Comparison of ENCODE assay signal across 1 cellular context in the genomic region with DNA sequence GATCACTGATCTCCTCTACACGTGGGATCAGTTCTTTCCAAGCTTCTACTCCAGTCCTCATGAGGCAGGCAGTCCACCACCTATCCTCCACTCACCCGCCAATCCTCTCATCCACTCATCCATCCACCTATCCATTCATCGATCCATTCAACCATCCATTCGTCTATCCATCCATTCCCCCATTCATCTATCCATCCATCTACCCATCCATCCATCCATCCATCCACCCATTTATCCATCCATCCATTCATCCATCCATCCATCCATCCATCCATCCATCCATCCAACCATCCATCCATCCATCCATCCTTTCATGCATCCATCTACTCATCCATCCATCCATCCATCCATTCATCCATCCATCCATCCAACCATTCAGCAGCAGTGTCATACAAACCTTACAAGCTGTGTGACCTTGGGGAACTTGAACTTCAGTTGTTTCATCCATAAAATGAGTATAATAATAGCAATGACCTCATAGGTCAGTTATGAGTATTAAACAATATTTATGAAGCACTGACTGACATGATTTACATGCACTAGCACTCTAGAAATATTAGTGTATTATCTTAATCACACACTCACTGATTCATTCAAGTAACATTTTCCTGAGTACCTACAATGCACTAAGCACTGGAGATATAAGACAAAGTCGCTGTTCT.
TF ChIP-seq lines count a peak whose summit lies in the region.

No MANE protein-coding gene starts in this region.

TF ChIP-seq in IMR-90, 13 proteins besides CTCF, POLR2A, EP300 and RAD21:
- TF ChIP-seq NFE2L2 (IDR thresholded peaks at IDR 0.05; ENCODE audit: low read depth, low read length) (no peak), CHD1 (IDR thresholded peaks at IDR 0.05; ENCODE audit: low read depth, low read length) (no peak), BHLHE40 (IDR thresholded peaks at IDR 0.05; ENCODE audit: low read depth, low read length) (no peak), MAFK (IDR thresholded peaks at IDR 0.05; ENCODE audit: low read depth, low read length) (no peak), FOS (IDR thresholded peaks at IDR 0.05; ENCODE audit: low read depth, low read length) (no peak), MAZ (IDR thresholded peaks at IDR 0.05; ENCODE audit: borderline replicate concordance, low read depth, low read length) (no peak), RFX5 (IDR thresholded peaks at IDR 0.05; ENCODE audit: low read depth, low read length) (no peak), SMC3 (IDR thresholded peaks at IDR 0.05; ENCODE audit: low read depth, low read length) (no peak), CEBPB (IDR thresholded peaks at IDR 0.05; ENCODE audit: low read depth, low read length) (no peak), RCOR1 (IDR thresholded peaks at IDR 0.05; ENCODE audit: insufficient replicate concordance, low read length) (no peak)
- TF ChIP-seq, protein P1, sequence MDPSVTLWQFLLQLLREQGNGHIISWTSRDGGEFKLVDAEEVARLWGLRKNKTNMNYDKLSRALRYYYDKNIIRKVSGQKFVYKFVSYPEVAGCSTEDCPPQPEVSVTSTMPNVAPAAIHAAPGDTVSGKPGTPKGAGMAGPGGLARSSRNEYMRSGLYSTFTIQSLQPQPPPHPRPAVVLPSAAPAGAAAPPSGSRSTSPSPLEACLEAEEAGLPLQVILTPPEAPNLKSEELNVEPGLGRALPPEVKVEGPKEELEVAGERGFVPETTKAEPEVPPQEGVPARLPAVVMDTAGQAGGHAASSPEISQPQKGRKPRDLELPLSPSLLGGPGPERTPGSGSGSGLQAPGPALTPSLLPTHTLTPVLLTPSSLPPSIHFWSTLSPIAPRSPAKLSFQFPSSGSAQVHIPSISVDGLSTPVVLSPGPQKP (IDR thresholded peaks at IDR 0.05; ENCODE audit: borderline replicate concordance, low read depth, low read length), result no peak
- TF ChIP-seq, protein P2, sequence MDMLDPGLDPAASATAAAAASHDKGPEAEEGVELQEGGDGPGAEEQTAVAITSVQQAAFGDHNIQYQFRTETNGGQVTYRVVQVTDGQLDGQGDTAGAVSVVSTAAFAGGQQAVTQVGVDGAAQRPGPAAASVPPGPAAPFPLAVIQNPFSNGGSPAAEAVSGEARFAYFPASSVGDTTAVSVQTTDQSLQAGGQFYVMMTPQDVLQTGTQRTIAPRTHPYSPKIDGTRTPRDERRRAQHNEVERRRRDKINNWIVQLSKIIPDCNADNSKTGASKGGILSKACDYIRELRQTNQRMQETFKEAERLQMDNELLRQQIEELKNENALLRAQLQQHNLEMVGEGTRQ (IDR thresholded peaks at IDR 0.05; ENCODE audit: low read depth, low read length), result no peak
TF ChIP-seq in IMR-90: peak in this region for 0.
